16 cellular contexts compared by ENCODE assay signal in genomic region chr6:103729658-103730057, GRCh38.
A peak's percentile ranks its signal among the peaks of the same experiment; 100 is the strongest.
DNase-seq lines count a peak whose midpoint lies in the region; ATAC-seq and TF ChIP-seq lines count a peak whose summit lies in the region.
"Had no signal": no experiment of that assay in that cellular context is flagged by ENCODE, and none has a peak within 500 bp of the region (broad histone marks: within the 10 kb centered on the region; RNA-seq: fewer than 3 reads in every experiment).

No MANE protein-coding gene starts in this region.

- in situ Hi-C loops in mammary epithelial cell (cut with MboI; ENCODE audit: low sequenced_read_pairs in 2 of 2) = no loop called here

- H2AFZ ChIP-seq in mammary epithelial cell (ENCODE audit: low read depth, low read length) = no peak overlapping the region

- intact Hi-C loops in MCF 10A (cut with micrococcal nuclease) (no loop called here), mammary epithelial cell (cut with micrococcal nuclease) (no loop called here)
- intact Hi-C loops in naive thymus-derived CD4-positive, alpha-beta T cell (cut with micrococcal nuclease) = no loop called here

- CTCF ChIA-PET in MCF 10A (lab: Yijun Ruan, JAX) = interaction anchor here (0.6 to 1.1 kb wide), 3 partner anchors 20 to 1620 kb away, joined by 3 to 5 read pairs (median 5); no protein-coding TSS in a partner anchor
- CTCF ChIA-PET in mammary epithelial cell (lab: Charles Lee; ENCODE audit: low non-redundant PET) = no interaction called here
- CTCF ChIA-PET in naive thymus-derived CD4-positive, alpha-beta T cell (lab: Charles Lee) = no interaction called here

- no peaks in the 10 kb centered on the region for H4K20me1 ChIP-seq in mammary epithelial cell (ENCODE audit: insufficient read depth, low read length)
- H4K20me1 ChIP-seq: BLaER1 treated with 17β-estradiol and CSF1 and Interleukin-3, amounts not matched to agents 10 nM and 100 nM had no signal

- H3K4me1 Mint-ChIP-seq in MCF 10A (ENCODE audit: insufficient read depth, unreplicated experiment) (no peaks in the 10 kb centered on the region), glutamatergic neuron (ENCODE audit: low read depth, unreplicated experiment) (no peaks in the 10 kb centered on the region), type B pancreatic cell (ENCODE audit: unreplicated experiment) (no peaks in the 10 kb centered on the region)
- H3K4me1 Mint-ChIP-seq in naive thymus-derived CD4-positive, alpha-beta T cell = no peaks in the 10 kb centered on the region
- H3K4me1 Mint-ChIP-seq: CD4-positive, CD25-positive, alpha-beta regulatory T cell had no signal

- TF ChIP-seq CTCF in MCF 10A (IDR thresholded peaks at IDR 0.05; ENCODE audit: unreplicated experiment) = no peak
- no peak for TF ChIP-seq CTCF in mammary epithelial cell (conservative IDR thresholded peaks at IDR 0.05 in 1 of 2, IDR thresholded peaks at IDR 0.05 in 1 of 2; ENCODE audit: extremely low read depth in 1 of 2, insufficient read depth in 1 of 2, low read depth in 1 of 2, low read length in 2 of 2)
- TF ChIP-seq CTCF in glutamatergic neuron (IDR thresholded peaks at IDR 0.05; ENCODE audit: partially characterized antibody, unreplicated experiment) = peak; percentile 18
- peak; percentile 52 for TF ChIP-seq CTCF in type B pancreatic cell (conservative IDR thresholded peaks at IDR 0.05)
- TF ChIP-seq CTCF in tibial nerve (IDR thresholded peaks at IDR 0.05) = no peak

- TF ChIP-seq EP300 in tibial nerve (IDR thresholded peaks at IDR 0.05) = no peak

- H3K4me3 ChIP-seq in mammary epithelial cell (replicated peaks in 1 of 3; ENCODE audit: insufficient read depth in 1 of 3, low read depth in 2 of 3, low read length in 3 of 3) (no peak overlapping the region), tibial nerve (no peak overlapping the region)
- no peak overlapping the region for H3K4me3 ChIP-seq in naive thymus-derived CD4-positive, alpha-beta T cell (ENCODE audit: low read length)
- H3K4me3 ChIP-seq: BLaER1 treated with 17β-estradiol and CSF1 and Interleukin-3, amounts not matched to agents 10 nM and 100 nM had no signal

- H3K4me2 ChIP-seq in mammary epithelial cell (ENCODE audit: insufficient read depth, low read depth, low read length) = no peak overlapping the region
- H3K4me2 ChIP-seq: BLaER1 treated with 17β-estradiol and CSF1 and Interleukin-3, amounts not matched to agents 10 nM and 100 nM had no signal

- H3K9me3 ChIP-seq in mammary epithelial cell (replicated peaks; ENCODE audit: insufficient read depth, low read length) (no peaks in the 10 kb centered on the region), tibial nerve (no peaks in the 10 kb centered on the region)
- no peaks in the 10 kb centered on the region for H3K9me3 ChIP-seq in naive thymus-derived CD4-positive, alpha-beta T cell (ENCODE audit: control insufficient read depth in 2 of 3, low read length in 3 of 3)
- H3K9me3 ChIP-seq: BLaER1 treated with 17β-estradiol and CSF1 and Interleukin-3, amounts not matched to agents 10 nM and 100 nM had no signal

- H3K9me3 Mint-ChIP-seq in MCF 10A (ENCODE audit: unreplicated experiment) = no peaks in the 10 kb centered on the region
- no peaks in the 10 kb centered on the region for H3K9me3 Mint-ChIP-seq in glutamatergic neuron (ENCODE audit: unreplicated experiment)
- H3K9me3 Mint-ChIP-seq in type B pancreatic cell = no peaks in the 10 kb centered on the region
- peaks cover 0 to 6% (median 0%) of the 10 kb centered on the region in 11 donors for H3K9me3 Mint-ChIP-seq in naive thymus-derived CD4-positive, alpha-beta T cell

- no peak overlapping the region for H3K4me3 Mint-ChIP-seq in MCF 10A (ENCODE audit: unreplicated experiment)
- no peak overlapping the region for H3K4me3 Mint-ChIP-seq in glutamatergic neuron (ENCODE audit: unreplicated experiment)
- H3K4me3 Mint-ChIP-seq in type B pancreatic cell = no peak overlapping the region
- H3K4me3 Mint-ChIP-seq in naive thymus-derived CD4-positive, alpha-beta T cell = no peak overlapping the region
- H3K4me3 Mint-ChIP-seq: CD4-positive, CD25-positive, alpha-beta regulatory T cell had no signal

- POLR2A ChIA-PET in MCF 10A (lab: Yijun Ruan, JAX) = interaction anchor here (0.7 kb wide), 1 partner anchor 405 kb away, joined by 3 read pairs; no protein-coding TSS in a partner anchor
- POLR2A ChIA-PET in naive thymus-derived CD4-positive, alpha-beta T cell (lab: Charles Lee) = no interaction called here

- H3K36me3 ChIP-seq in mammary epithelial cell (ENCODE audit: insufficient read depth, low read length) = no peaks in the 10 kb centered on the region
- no peaks in the 10 kb centered on the region for H3K36me3 ChIP-seq in naive thymus-derived CD4-positive, alpha-beta T cell (ENCODE audit: control insufficient read depth in 2 of 3, insufficient read depth in 3 of 3, low read length in 3 of 3)
- H3K36me3 ChIP-seq in tibial nerve = no peaks in the 10 kb centered on the region
- H3K36me3 ChIP-seq: BLaER1 treated with 17β-estradiol and CSF1 and Interleukin-3, amounts not matched to agents 10 nM and 100 nM had no signal

- TF ChIP-seq POLR2A in tibial nerve (IDR thresholded peaks at IDR 0.05) = no peak

- BruUV-seq in MCF 10A (replicated peaks; lab: Mats Ljungman, UMichigan) (no TSS peak), mammary epithelial cell (replicated peaks; lab: Mats Ljungman, UMichigan) (no TSS peak)

- H3K27me3 ChIP-seq in mammary epithelial cell (ENCODE audit: insufficient read depth, low read length) (no peaks in the 10 kb centered on the region), tibial nerve (no peaks in the 10 kb centered on the region)
- H3K27me3 ChIP-seq in naive thymus-derived CD4-positive, alpha-beta T cell (ENCODE audit: control insufficient read depth in 2 of 2, insufficient read depth in 2 of 2, low read length in 2 of 2) = no peaks in the 10 kb centered on the region
- H3K27me3 ChIP-seq: BLaER1 treated with 17β-estradiol and CSF1 and Interleukin-3, amounts not matched to agents 10 nM and 100 nM had no signal

- no peak overlapping the region for H3K9ac ChIP-seq in mammary epithelial cell (ENCODE audit: insufficient read depth, low read length)
- H3K9ac ChIP-seq: BLaER1 treated with 17β-estradiol and CSF1 and Interleukin-3, amounts not matched to agents 10 nM and 100 nM had no signal

- DNase-seq in MCF 10A (ENCODE audit: unreplicated experiment) (peak; percentile 2), mammary epithelial cell (no peak), RKO (ENCODE audit: low spot score) (peak; percentile 3), glutamatergic neuron (no peak), type B pancreatic cell (ENCODE audit: extremely low spot score, unreplicated experiment) (no peak), tibial nerve (ENCODE audit: low spot score in 2 of 2) (no peak), NCI-H446 (lab: John Stamatoyannopoulos, UW) (no peak)
- no peak for DNase-seq in naive thymus-derived CD4-positive, alpha-beta T cell
- DNase-seq: AML-193; CD4-positive, CD25-positive, alpha-beta regulatory T cell; DMS53; GOT3; HCEC 1CT; IMR-90 had no signal

- H3K27me3 Mint-ChIP-seq in MCF 10A (ENCODE audit: insufficient read depth, unreplicated experiment) (peaks cover 28% of the 10 kb centered on the region), glutamatergic neuron (ENCODE audit: unreplicated experiment) (no peaks in the 10 kb centered on the region), type B pancreatic cell (no peaks in the 10 kb centered on the region)
- no peaks in the 10 kb centered on the region for H3K27me3 Mint-ChIP-seq in naive thymus-derived CD4-positive, alpha-beta T cell
- H3K27me3 Mint-ChIP-seq: CD4-positive, CD25-positive, alpha-beta regulatory T cell had no signal

- H3K79me2 ChIP-seq in mammary epithelial cell (ENCODE audit: insufficient read depth, low read length) = no peaks in the 10 kb centered on the region

- no peaks in the 10 kb centered on the region for H3K36me3 Mint-ChIP-seq in MCF 10A (ENCODE audit: insufficient read depth, unreplicated experiment)
- H3K36me3 Mint-ChIP-seq in glutamatergic neuron (ENCODE audit: unreplicated experiment) = no peaks in the 10 kb centered on the region
- no peaks in the 10 kb centered on the region for H3K36me3 Mint-ChIP-seq in type B pancreatic cell
- no peaks in the 10 kb centered on the region for H3K36me3 Mint-ChIP-seq in naive thymus-derived CD4-positive, alpha-beta T cell
- H3K36me3 Mint-ChIP-seq: CD4-positive, CD25-positive, alpha-beta regulatory T cell had no signal

- ATAC-seq in naive thymus-derived CD4-positive, alpha-beta T cell = no peak

- H3K27ac ChIP-seq in mammary epithelial cell (ENCODE audit: insufficient read depth, low read depth, low read length) = no peak overlapping the region
- no peak overlapping the region for H3K27ac ChIP-seq in naive thymus-derived CD4-positive, alpha-beta T cell (ENCODE audit: low read depth, low read length)
- H3K27ac ChIP-seq in tibial nerve = no peak overlapping the region
- H3K27ac ChIP-seq: 22Rv1; BLaER1 treated with 17β-estradiol and CSF1 and Interleukin-3, amounts not matched to agents 10 nM and 100 nM had no signal

- H3K27ac Mint-ChIP-seq in MCF 10A (ENCODE audit: low read depth, unreplicated experiment) (no peak overlapping the region), glutamatergic neuron (ENCODE audit: unreplicated experiment) (no peak overlapping the region), type B pancreatic cell (no peak overlapping the region)
- no peak overlapping the region for H3K27ac Mint-ChIP-seq in naive thymus-derived CD4-positive, alpha-beta T cell
- H3K27ac Mint-ChIP-seq: CD4-positive, CD25-positive, alpha-beta regulatory T cell had no signal

- H3K4me1 ChIP-seq in mammary epithelial cell (ENCODE audit: insufficient read depth, low read length) (no peaks in the 10 kb centered on the region), tibial nerve (no peaks in the 10 kb centered on the region)
- H3K4me1 ChIP-seq in naive thymus-derived CD4-positive, alpha-beta T cell (ENCODE audit: control insufficient read depth in 2 of 2, insufficient read depth in 2 of 2, low read length in 2 of 2) = no peaks in the 10 kb centered on the region

- dilution Hi-C loops in mammary epithelial cell (cut with HindIII; ENCODE audit: low sequenced_read_pairs) = no loop called here

- 31% methylated on average over 2 of the region's 2 CpGs for WGBS in mammary epithelial cell (ENCODE audit: low coverage, missing lambda C conversion rate)
- WGBS in tibial nerve, 2 donors = 75% methylated on average over 2 of the region's 2 CpGs

Comparison
In these comparisons a context has a peak if more than half of its experiments do, and no peak if none do; other contexts are left out.
1. DNase-seq: peak in MCF 10A (single experiment) and RKO (single experiment); none in mammary epithelial cell (single experiment), glutamatergic neuron (single experiment), type B pancreatic cell (single experiment), naive thymus-derived CD4-positive, alpha-beta T cell (0 of 9), tibial nerve (0 of 2) and NCI-H446 (0 of 2).
2. CTCF ChIP-seq: peak in glutamatergic neuron (single experiment) and type B pancreatic cell (single experiment); none in MCF 10A (single experiment), mammary epithelial cell (0 of 2) and tibial nerve (0 of 5).